ENCODE assay signal across 26 cellular contexts in genomic region chr4:104625706-104626105, GRCh38.
"Had no signal": no experiment of that assay in that cellular context is flagged by ENCODE, and none has a peak within 500 bp of the region (broad histone marks: within the 10 kb centered on the region; RNA-seq: fewer than 3 reads in every experiment).

No MANE protein-coding gene starts in this region.

- H3K36me3 ChIP-seq: ascending aorta had no signal

- DNase-seq: activated B cell treated with CpG ODN at 0.5 μM for 24 hours; activated CD4-positive, alpha-beta memory T cell treated with anti-CD3 and anti-CD28 coated beads for 36 hours; activated CD4-positive, alpha-beta T cell treated with anti-CD3 and anti-CD28 coated beads for 4 hours; activated CD4-positive, alpha-beta T cell treated with anti-CD3 and anti-CD28 coated beads, Interleukin-2, amount 10 ng/mL, durations not matched to agents 24 days and 14 days; activated CD4-positive, alpha-beta T cell treated with anti-CD3 and anti-CD28 coated beads, Interleukin-2, amount 50 U/mL, for 1 hour; activated CD4-positive, alpha-beta T cell treated with anti-CD3 and anti-CD28 coated beads, Interleukin-2, amount 50 U/mL, for 4 hours; activated CD4-positive, CD25-positive, alpha-beta regulatory T cell treated with anti-CD3 and anti-CD28 coated beads, Interleukin-2, amount 50 U/mL, for 72 hours; activated CD8-positive, alpha-beta memory T cell treated with anti-CD3 and anti-CD28 coated beads, Interleukin-2, amount 50 U/mL, for 4 hours; activated CD8-positive, alpha-beta T cell treated with anti-CD3 and anti-CD28 coated beads for 36 hours; activated effector memory CD4-positive, alpha-beta T cell treated with Interleukin-2 at 50 U/mL for 16 hours; activated gamma-delta T cell; activated naive CD4-positive, alpha-beta T cell treated with anti-CD3 and anti-CD28 coated beads, Interleukin-2, amount 10 ng/mL, durations not matched to agents 7 days and 5 days; activated naive CD4-positive, alpha-beta T cell treated with Interleukin-2 at 50 U/mL for 16 hours; activated naive CD8-positive, alpha-beta T cell treated with anti-CD3 and anti-CD28 coated beads, Interleukin-2, amount 10 ng/mL, durations not matched to agents 7 days and 5 days; activated naive CD8-positive, alpha-beta T cell treated with anti-CD3 and anti-CD28 coated beads, Interleukin-2, amount 50 U/mL, for 24 hours; activated T-cell treated with anti-CD3 and anti-CD28 coated beads for 4 hours; activated T-cell treated with anti-CD3 and anti-CD28 coated beads, Interleukin-2, amount 50 U/mL, for 1 hour; activated T-cell treated with anti-CD3 and anti-CD28 coated beads, Interleukin-2, amount 50 U/mL, for 48 hours; amygdala; anterior cingulate cortex; central memory CD4-positive, alpha-beta T cell; T-helper 1 cell; T-helper 2 cell; T-helper 9 cell had no signal

- H3K27me3 ChIP-seq: ascending aorta had no signal

- FAIRE-seq: TTC549 had no signal

- ATAC-seq: activated CD8-positive, alpha-beta T cell treated with anti-CD3 and anti-CD28 coated beads for 36 hours; activated naive CD8-positive, alpha-beta T cell treated with anti-CD3 and anti-CD28 coated beads, Interleukin-2, amount 50 U/mL, for 24 hours had no signal

- H3K4me3 ChIP-seq: ascending aorta had no signal
